ENCODE assay signal across 25 cellular contexts in the genomic region with DNA sequence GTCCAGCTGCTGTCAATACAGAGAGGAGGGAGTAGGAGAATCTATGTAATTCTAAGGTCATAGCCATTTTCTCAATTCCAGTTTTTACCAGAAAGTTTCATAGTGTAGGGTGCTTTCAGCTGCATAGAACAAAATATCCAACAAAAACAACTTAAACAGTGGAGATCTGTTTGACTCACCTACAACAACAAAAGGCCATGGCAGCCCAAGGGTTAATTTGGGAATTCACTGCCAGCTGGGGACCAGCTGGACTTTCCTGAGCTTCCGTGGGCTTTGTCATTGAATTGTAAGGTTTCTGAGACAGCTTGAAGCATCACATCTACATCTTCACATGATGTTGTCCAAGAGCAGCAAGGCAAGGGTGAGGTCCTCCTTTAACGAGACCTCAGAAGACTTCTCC.
"Had no signal": no experiment of that assay in that cellular context is flagged by ENCODE, and none has a peak within 500 bp of the region (broad histone marks: within the 10 kb centered on the region; RNA-seq: fewer than 3 reads in every experiment).

No MANE protein-coding gene starts in this region.

- ATAC-seq: effector memory CD8-positive, alpha-beta T cell; esophagus mucosa; gastroesophageal sphincter; heart right ventricle; left cardiac atrium; left lung; left ventricle myocardium superior; lower lobe of right lung; mucosa of descending colon had no signal

- H3K9me3 ChIP-seq: colonic mucosa had no signal

- FAIRE-seq: endometrium, frontal cortex, islet of Langerhans, keratinocyte had no signal

- H3K27me3 ChIP-seq: colonic mucosa, esophagus squamous epithelium, gastroesophageal sphincter, heart right ventricle, left lung had no signal

- H3K4me1 ChIP-seq: colonic mucosa, esophagus squamous epithelium, gastroesophageal sphincter, heart right ventricle, left lung, lower lobe of right lung had no signal

- H3K27ac ChIP-seq: colonic mucosa, epithelial cell of prostate, esophagus squamous epithelium, gastroesophageal sphincter, heart right ventricle, left lung, lower lobe of right lung had no signal

- DNase-seq: cerebellar nuclear complex; colonic mucosa; cortex of kidney; effector CD8-positive, alpha-beta T cell; effector memory CD8-positive, alpha-beta T cell; endodermal cell; erythroblast; esophagus squamous epithelium; foreskin fibroblast; head of caudate nucleus; heart right ventricle; hypothalamus; left cardiac atrium; left lung; left ventricle myocardium superior; lower lobe of right lung; mesenchymal stem cell; mucosa of descending colon had no signal

- H3K36me3 ChIP-seq: colonic mucosa, esophagus squamous epithelium, gastroesophageal sphincter, heart right ventricle, left lung, lower lobe of right lung had no signal

- H3K4me3 ChIP-seq: colonic mucosa, esophagus squamous epithelium, gastroesophageal sphincter, heart right ventricle, left lung, lower lobe of right lung, mucosa of descending colon had no signal
